ENCODE assay signal across 1 cellular context in genomic region chr1:21383785-21384401, GRCh38.
TF ChIP-seq lines count a peak whose summit lies in the region.

No MANE protein-coding gene starts in this region.

TF ChIP-seq in K562, 482 proteins besides CTCF, POLR2A, EP300 and RAD21 (continued from another document):
- TF ChIP-seq RBM39 (optimal IDR thresholded peaks at IDR 0.05; ENCODE audit: low read depth, low read length) (no peak), MNT (conservative IDR thresholded peaks at IDR 0.05) (no peak), PRPF4 (IDR thresholded peaks at IDR 0.05; ENCODE audit: insufficient read depth, low read depth, low read length, poor library complexity, severe bottlenecking) (no peak), KDM1A (IDR thresholded peaks at IDR 0.05) (peak in 1 of 2 experiments; percentile 31; a peak in 1 of 4 replicates), RBM25 (IDR thresholded peaks at IDR 0.05; ENCODE audit: low read depth, low read length, severe bottlenecking) (peak; percentile 65), CREM (IDR thresholded peaks at IDR 0.05; ENCODE audit: low read depth) (no peak), DDX20 (tag; IDR thresholded peaks at IDR 0.05; ENCODE audit: low read depth) (no peak), MYNN (IDR thresholded peaks at IDR 0.05) (no peak), MYNN (CRISPR knock-in tag; IDR thresholded peaks at IDR 0.05) (no peak), BRF2 (IDR thresholded peaks at IDR 0.05; ENCODE audit: borderline replicate concordance, insufficient read depth, insufficient read length) (no peak), ZFP36 (IDR thresholded peaks at IDR 0.05; ENCODE audit: low read depth, low read length, partially characterized antibody) (peak; percentile 58), MCM5 (IDR thresholded peaks at IDR 0.05; ENCODE audit: low read depth) (no peak), KLF6 (CRISPR knock-in tag; IDR thresholded peaks at IDR 0.05; ENCODE audit: borderline replicate concordance) (no peak), ATF4 (CRISPR knock-in tag; IDR thresholded peaks at IDR 0.05) (no peak), SMAD1 (IDR thresholded peaks at IDR 0.05; ENCODE audit: low read depth, low read length, partially characterized antibody) (no peak), AFF1 (IDR thresholded peaks at IDR 0.05; ENCODE audit: low read depth in 1 of 2, partially characterized antibody in 2 of 2) (no peak)
